11 cellular contexts compared by ENCODE assay signal in genomic region chr5:134784241-134784920, GRCh38. TPM values are rescaled to one million over a fixed set of nuclear protein-coding genes. Genes with fewer than 3 reads are reported as not detected.
A peak's percentile ranks its signal among the peaks of the same experiment; 100 is the strongest.
DNase-seq lines count a peak whose midpoint lies in the region; ATAC-seq and TF ChIP-seq lines count a peak whose summit lies in the region.
"Had no signal": no experiment of that assay in that cellular context is flagged by ENCODE, and none has a peak within 500 bp of the region (broad histone marks: within the 10 kb centered on the region; RNA-seq: fewer than 3 reads in every experiment).

No MANE protein-coding gene starts in this region.

- no peak overlapping the region for H3K27ac Mint-ChIP-seq in neural crest cell (ENCODE audit: unreplicated experiment)

- TF ChIP-seq CTCF in LNCaP clone FGC (IDR thresholded peaks at IDR 0.05; ENCODE audit: control insufficient read depth, extremely low read depth, insufficient read depth) (peak; percentile 64), choroid plexus epithelial cell (conservative IDR thresholded peaks at IDR 0.05; ENCODE audit: low read depth, low read length) (peak; percentile 59), neural crest cell (conservative IDR thresholded peaks at IDR 0.05) (peak; percentile 38)

- H3K9me3 Mint-ChIP-seq in neural crest cell, result no peaks in the 10 kb centered on the region
- no peaks in the 10 kb centered on the region for H3K9me3 Mint-ChIP-seq in activated T-cell treated with anti-CD3 and anti-CD28 coated beads, Interleukin-2, amount 50 U/mL, for 4 hours

- no peak for ATAC-seq in HG03025 (IDR thresholded peaks at IDR 0.05; ENCODE audit: low FRiP score, unreplicated experiment)
- ATAC-seq in GM19463 (IDR thresholded peaks at IDR 0.05; ENCODE audit: unreplicated experiment), result no peak
- ATAC-seq in activated T-cell treated with anti-CD3 and anti-CD28 coated beads, Interleukin-2, amount 50 U/mL, for 4 hours, result no peak

- no peak overlapping the region for H3K27ac ChIP-seq in caudate nucleus (ENCODE audit: low read depth, low read length)

- no peaks in the 10 kb centered on the region for H3K27me3 Mint-ChIP-seq in neural crest cell (ENCODE audit: low read depth)
- no peaks in the 10 kb centered on the region for H3K27me3 Mint-ChIP-seq in activated T-cell treated with anti-CD3 and anti-CD28 coated beads, Interleukin-2, amount 50 U/mL, for 4 hours (ENCODE audit: low read depth)

- H3K4me3 ChIP-seq in LNCaP clone FGC (ENCODE audit: low read depth, low read length) (no peak overlapping the region), choroid plexus epithelial cell (ENCODE audit: low read depth, low read length) (no peak overlapping the region)

- H3K4me3 Mint-ChIP-seq in neural crest cell, result no peak overlapping the region
- no peak overlapping the region for H3K4me3 Mint-ChIP-seq in activated T-cell treated with anti-CD3 and anti-CD28 coated beads, Interleukin-2, amount 50 U/mL, for 4 hours

- H3K36me3 Mint-ChIP-seq in neural crest cell (ENCODE audit: low read depth), result peaks cover 17% of the 10 kb centered on the region
- peaks cover 39% of the 10 kb centered on the region for H3K36me3 Mint-ChIP-seq in activated T-cell treated with anti-CD3 and anti-CD28 coated beads, Interleukin-2, amount 50 U/mL, for 4 hours (ENCODE audit: insufficient read depth)

- DNase-seq in EH (ENCODE audit: low read depth) (peak; percentile 14), LNCaP clone FGC (ENCODE audit: low read depth) (peak; percentile 64), choroid plexus epithelial cell (ENCODE audit: low read depth) (peak; percentile 39), neural crest cell (ENCODE audit: low read depth, low spot score) (no peak), caudate nucleus (lab: John Stamatoyannopoulos, UW) (no peak)
- DNase-seq in activated T-cell treated with anti-CD3 and anti-CD28 coated beads, Interleukin-2, amount 50 U/mL, for 4 hours, result no peak
- DNase-seq: activated effector memory CD4-positive, alpha-beta T cell treated with anti-CD3 and anti-CD28 coated beads, Interleukin-2, amount 50 U/mL, for 16 hours; effector CD8-positive, alpha-beta T cell; kidney had no signal

- no peaks in the 10 kb centered on the region for H3K4me1 Mint-ChIP-seq in neural crest cell
- H3K4me1 Mint-ChIP-seq in activated T-cell treated with anti-CD3 and anti-CD28 coated beads, Interleukin-2, amount 50 U/mL, for 4 hours (ENCODE audit: low read depth), result no peaks in the 10 kb centered on the region

RNA-seq across cellular contexts. Expression of gene DDX46, which starts 25.8 kb away (rescaled TPM):
- total RNA-seq in neural crest cell, result 74.7 and 78.5 TPM in 2 replicates
- 10 to 100 TPM; 70.9 to 80.8 (median 72.2) TPM for total RNA-seq in activated T-cell treated with anti-CD3 and anti-CD28 coated beads, Interleukin-2, amount 50 U/mL, for 4 hours

RNA-seq across cellular contexts. Expression of gene CAMLG, which starts 46.0 kb away (rescaled TPM):
- total RNA-seq in neural crest cell, result 43.4 and 43.8 TPM in 2 replicates
- 10 to 100 TPM; 21.7 to 24.5 (median 23.1) TPM for total RNA-seq in activated T-cell treated with anti-CD3 and anti-CD28 coated beads, Interleukin-2, amount 50 U/mL, for 4 hours

Comparison
In these comparisons a context has a peak if more than half of its experiments do, and no peak if none do; other contexts are left out.
1. DNase-seq: peak in EH (single experiment), LNCaP clone FGC (single experiment) and choroid plexus epithelial cell (single experiment); none in neural crest cell (single experiment), caudate nucleus (0 of 61) and activated T-cell treated with anti-CD3 and anti-CD28 coated beads, Interleukin-2, amount 50 U/mL, for 4 hours (single experiment).
2. Peak in every context shown above with its lines, with median percentiles within 50 percentile points of each other: CTCF ChIP-seq.